Comparison of ENCODE assay signal across 21 cellular contexts in genomic region chr5:143025376-143025775, GRCh38.
DNase-seq lines count a peak whose midpoint lies in the region; ATAC-seq and TF ChIP-seq lines count a peak whose summit lies in the region.
"Had no signal": no experiment of that assay in that cellular context is flagged by ENCODE, and none has a peak within 500 bp of the region (broad histone marks: within the 10 kb centered on the region; RNA-seq: fewer than 3 reads in every experiment).

No MANE protein-coding gene starts in this region.

- H3K9me3 Mint-ChIP-seq in nephron progenitor cell, result no peaks in the 10 kb centered on the region
- H3K9me3 Mint-ChIP-seq: IgD-negative memory B cell, nephron had no signal

- peak; percentile 24 for ATAC-seq in GM18909 (IDR thresholded peaks at IDR 0.05; ENCODE audit: poor library complexity, unreplicated experiment)
- ATAC-seq: activated CD4-positive, CD25-positive, alpha-beta regulatory T cell treated with anti-CD3 and anti-CD28 coated beads, Interleukin-2, amount 50 U/mL, for 24 hours had no signal

- H3K4me3 Mint-ChIP-seq in nephron progenitor cell, result no peak overlapping the region
- H3K4me3 Mint-ChIP-seq: B cell, nephron had no signal

- peaks cover 39% of the 10 kb centered on the region for H3K4me1 Mint-ChIP-seq in nephron progenitor cell

- H3K36me3 Mint-ChIP-seq in nephron progenitor cell (ENCODE audit: low read depth), result no peaks in the 10 kb centered on the region

- TF ChIP-seq CTCF in nephron progenitor cell (IDR thresholded peaks at IDR 0.05), result no peak

- peak; percentile 36 for DNase-seq in NCI-H1092 treated with DMSO at 0.1 percent for 48 hours (lab: John Stamatoyannopoulos, UW)
- DNase-seq in NCI-H1092 (lab: John Stamatoyannopoulos, UW), result no peak
- DNase-seq in amniotic epithelial cell (ENCODE audit: low read depth), result peak; percentile 84
- no peak for DNase-seq in nephron progenitor cell
- DNase-seq in COLO668 (lab: John Stamatoyannopoulos, UW; ENCODE audit: unreplicated experiment), result no peak
- DNase-seq in HuH-7 (ENCODE audit: low spot score), result no peak
- no peak for DNase-seq in H4 (ENCODE audit: low spot score)
- DNase-seq: central memory CD4-positive, alpha-beta T cell; effector CD8-positive, alpha-beta T cell; GOT3; mesenchymal stem cell; NCI-H510A; spleen; stimulated activated CD8-positive, alpha-beta memory T cell treated with anti-CD3 and anti-CD28 coated beads, Interleukin-4, amount 100 ng/mL, for 48 hours; T1000; testis had no signal

- peaks cover 4% of the 10 kb centered on the region for H3K27me3 Mint-ChIP-seq in nephron progenitor cell (ENCODE audit: low read depth, poor library complexity)
- H3K27me3 Mint-ChIP-seq: B cell had no signal

- peak overlapping the region; percentile 52 for H3K27ac Mint-ChIP-seq in nephron progenitor cell
- H3K27ac Mint-ChIP-seq: B cell had no signal

Comparison
In these comparisons a context has a peak if more than half of its experiments do, and no peak if none do; other contexts are left out.
1. DNase-seq: peak in NCI-H1092 treated with DMSO at 0.1 percent for 48 hours (single experiment) and amniotic epithelial cell (single experiment); none in NCI-H1092 (single experiment), nephron progenitor cell (single experiment), COLO668 (single experiment), HuH-7 (single experiment) and H4 (single experiment).